Comparison of ENCODE assay signal across 28 cellular contexts in the genomic region with DNA sequence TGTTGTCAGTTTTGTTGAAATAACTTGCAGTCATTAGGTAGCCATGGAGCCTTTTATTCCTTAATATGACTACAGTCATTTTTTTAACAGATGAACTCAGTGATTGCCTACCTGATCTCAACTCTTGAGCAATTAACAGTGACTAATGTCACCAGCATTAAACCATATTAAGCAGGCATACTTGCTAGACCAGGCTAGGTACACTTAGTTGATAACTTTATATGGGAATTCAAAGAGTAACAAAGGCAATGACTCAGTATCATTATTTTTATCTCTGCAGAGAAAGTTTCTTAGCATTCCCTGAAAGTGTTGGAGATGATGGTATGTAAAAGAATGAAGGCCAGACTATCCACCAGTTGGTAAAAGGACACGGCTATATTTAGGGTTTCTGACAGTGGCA. TPM values are rescaled to one million over a fixed set of nuclear protein-coding genes. Genes with fewer than 3 reads are reported as not detected.
DNase-seq lines count a peak whose midpoint lies in the region; ATAC-seq lines count a peak whose summit lies in the region.
"Had no signal": no experiment of that assay in that cellular context is flagged by ENCODE, and none has a peak within 500 bp of the region (broad histone marks: within the 10 kb centered on the region; RNA-seq: fewer than 3 reads in every experiment).

A gene (minus strand): TSS at position 28 of the 400 bp plus-strand sequence. CDS start 3,180 bp downstream, outside the sequence.

- no peaks in the 10 kb centered on the region for H3K27me3 ChIP-seq in skeletal muscle tissue (ENCODE audit: control insufficient read depth in 3 of 3, insufficient read depth in 3 of 3, low read length in 3 of 3)
- H3K27me3 ChIP-seq: body of pancreas, MG63, pancreas, upper lobe of left lung had no signal

- no peaks in the 10 kb centered on the region for H3K9me3 ChIP-seq in skeletal muscle tissue (ENCODE audit: control insufficient read depth in 3 of 3, low read length in 3 of 3)
- H3K9me3 ChIP-seq: body of pancreas, MG63, pancreas, upper lobe of left lung had no signal

- no peaks in the 10 kb centered on the region for H3K36me3 ChIP-seq in skeletal muscle tissue (ENCODE audit: control insufficient read depth in 3 of 3, insufficient read depth in 3 of 3, low read length in 3 of 3)
- H3K36me3 ChIP-seq: MG63, pancreas, upper lobe of left lung had no signal

- no peak for ATAC-seq in activated CD4-positive, CD25-positive, alpha-beta regulatory T cell treated with anti-CD3 and anti-CD28 coated beads, Interleukin-2, amount 50 U/mL, for 24 hours
- ATAC-seq: activated CD8-positive, alpha-beta T cell treated with anti-CD3 and anti-CD28 coated beads for 36 hours; body of pancreas; effector memory CD8-positive, alpha-beta T cell; left colon; natural killer cell treated with Interleukin-12 subunit alpha and Interleukin-12 subunit beta and Interleukin-15 and Interleukin-18, amount 100 ng/mL, for 72 hours; pancreas had no signal

- peak within 1 kb of the TSS in 1 of 3 donors; percentile 40 for H3K9ac ChIP-seq in skeletal muscle tissue (ENCODE audit: low read depth in 1 of 3, low read length in 3 of 3)

- DNase-seq in SIG-M5 treated with dmso at 0.1 percent for 504 hours (lab: John Stamatoyannopoulos, UW; ENCODE audit: unreplicated experiment) (peak; percentile 7), SIG-M5 (lab: John Stamatoyannopoulos, UW) (no peak), caudate nucleus (lab: John Stamatoyannopoulos, UW) (peak in 2 of 61 donors; percentile 27 to 63), kidney tubule cell (ENCODE audit: low spot score) (peak; percentile 31), NCI-H774 (lab: John Stamatoyannopoulos, UW) (no peak)
- DNase-seq in stimulated activated CD4-positive, alpha-beta T cell treated with anti-CD3 and anti-CD28 coated beads, Interleukin-2, amount 100 ng/mL, for 48 hours: no peak
- DNase-seq: activated CD4-positive, CD25-positive, alpha-beta regulatory T cell treated with anti-CD3 and anti-CD28 coated beads, Interleukin-2, amount 50 U/mL, for 72 hours; activated CD8-positive, alpha-beta T cell treated with anti-CD3 and anti-CD28 coated beads for 36 hours; activated effector memory CD4-positive, alpha-beta T cell treated with anti-CD3 and anti-CD28 coated beads, Interleukin-2, amount 50 U/mL, for 16 hours; activated naive CD8-positive, alpha-beta T cell treated with anti-CD3 and anti-CD28 coated beads, Interleukin-2, amount 10 ng/mL, durations not matched to agents 7 days and 5 days; AML-193; body of pancreas; CD4-positive, alpha-beta memory T cell; DMS 273 treated with DMSO at 0.1 percent for 48 hours; effector memory CD8-positive, alpha-beta T cell; glutamatergic neuron; HFFc6; left colon; MG63; NCI-H2081; pancreas; SHP77; upper lobe of left lung had no signal

- no peak within 1 kb of the TSS for H3K4me3 ChIP-seq in skeletal muscle tissue (ENCODE audit: low read length in 3 of 3)
- H3K4me3 ChIP-seq: body of pancreas, MG63, pancreas, upper lobe of left lung had no signal

- peaks cover 16 to 41% (median 19%) of the 10 kb centered on the region in 3 donors for H3K4me1 ChIP-seq in skeletal muscle tissue (ENCODE audit: control insufficient read depth in 3 of 3, insufficient read depth in 3 of 3, low read length in 3 of 3)

- H3K27ac ChIP-seq in caudate nucleus (ENCODE audit: low read depth, low read length) (peak within 1 kb of the TSS; percentile 67), skeletal muscle tissue (ENCODE audit: low read depth, low read length) (peak within 1 kb of the TSS; percentile 97)
- H3K27ac ChIP-seq: 22Rv1, body of pancreas, pancreas, upper lobe of left lung had no signal

RNA-seq across cellular contexts. Expression of the gene that starts here (rescaled TPM):
- total RNA-seq in skeletal muscle tissue: 132 TPM
- total RNA-seq: activated CD8-positive, alpha-beta T cell treated with anti-CD3 and anti-CD28 coated beads for 36 hours; activated naive CD8-positive, alpha-beta T cell treated with anti-CD3 and anti-CD28 coated beads, Interleukin-2, amount 10 ng/mL, durations not matched to agents 7 days and 5 days; CD4-positive, alpha-beta memory T cell; G401; natural killer cell treated with Interleukin-12 subunit alpha and Interleukin-12 subunit beta and Interleukin-15 and Interleukin-18, amount 100 ng/mL, for 72 hours had no signal

Comparison
In these comparisons a context has a peak if more than half of its experiments do, and no peak if none do; other contexts are left out.
1. DNase-seq: peak in SIG-M5 treated with dmso at 0.1 percent for 504 hours (single experiment) and kidney tubule cell (single experiment); none in SIG-M5 (single experiment), NCI-H774 (single experiment) and stimulated activated CD4-positive, alpha-beta T cell treated with anti-CD3 and anti-CD28 coated beads, Interleukin-2, amount 100 ng/mL, for 48 hours (0 of 2).